ENCODE assay signal across 16 cellular contexts in the genomic region with DNA sequence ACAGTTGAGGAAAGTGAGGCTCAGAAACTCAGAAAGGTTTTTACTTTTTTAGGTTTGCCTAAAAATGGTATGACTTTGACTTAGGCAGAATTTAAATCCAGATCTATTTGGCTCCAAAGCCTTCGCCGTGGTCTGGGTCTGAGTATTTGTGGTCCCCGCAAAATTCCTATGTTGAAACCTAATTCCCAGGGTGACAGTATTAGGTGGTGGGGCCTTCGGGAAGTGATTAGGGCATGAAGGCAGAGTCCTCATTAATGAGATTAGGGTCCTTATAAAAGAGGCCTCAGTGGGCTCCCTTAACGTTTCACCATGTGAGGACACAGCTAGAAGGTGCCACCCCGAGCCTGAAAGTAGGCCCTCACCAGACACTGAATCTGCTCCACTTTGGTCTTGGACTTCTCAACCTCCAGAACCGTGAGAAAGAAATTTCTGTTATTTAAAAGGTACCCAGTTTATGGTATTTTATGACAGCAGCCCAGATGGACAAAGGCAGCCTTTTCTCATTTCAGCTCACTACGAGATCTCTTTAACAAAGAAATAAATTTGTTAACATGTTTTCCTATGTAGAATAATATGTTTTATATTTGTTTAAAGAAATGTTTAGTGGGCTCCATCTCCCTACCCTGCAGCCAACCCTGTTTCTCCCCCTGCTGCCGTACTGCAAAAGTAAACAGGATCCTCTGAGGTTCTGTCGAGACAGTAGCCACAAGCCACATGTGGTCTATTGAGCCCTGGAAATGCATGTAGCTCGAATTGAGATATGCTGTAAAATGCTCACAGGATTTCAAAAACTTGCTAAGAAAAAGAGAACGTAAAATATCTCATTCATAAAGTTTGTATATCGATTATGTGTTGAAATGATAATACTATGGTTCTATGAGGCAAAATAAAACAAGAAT.
DNase-seq lines count a peak whose midpoint lies in the region; ATAC-seq and TF ChIP-seq lines count a peak whose summit lies in the region.
"Had no signal": no experiment of that assay in that cellular context is flagged by ENCODE, and none has a peak within 500 bp of the region (broad histone marks: within the 10 kb centered on the region; RNA-seq: fewer than 3 reads in every experiment).

No MANE protein-coding gene starts in this region.

- BruUV-seq in MCF 10A (replicated peaks; lab: Mats Ljungman, UMichigan) = no TSS peak

- DNase-seq in breast epithelium (ENCODE audit: low spot score in 2 of 2) (no peak), MCF 10A (ENCODE audit: unreplicated experiment) (no peak), SJCRH30 (peak; percentile 68 to 77), immature natural killer cell (peak; percentile 5 to 16 (median 12)), suprapubic skin (ENCODE audit: low spot score in 2 of 2) (no peak), C1 segment of cervical spinal cord (lab: John Stamatoyannopoulos, UW) (no peak), KBM-7 (no peak)
- DNase-seq: activated CD8-positive, alpha-beta memory T cell treated with anti-CD3 and anti-CD28 coated beads, Interleukin-2, amount 50 U/mL, for 48 hours; GOT3; pancreas; Right ventricle myocardium superior; stimulated activated CD4-positive, alpha-beta T cell treated with anti-CD3 and anti-CD28 coated beads, Interleukin-4, amount 100 ng/mL, for 24 hours; stimulated activated naive CD4-positive, alpha-beta T cell had no signal

- TF ChIP-seq POLR2A in breast epithelium (IDR thresholded peaks at IDR 0.05) (no peak), suprapubic skin (IDR thresholded peaks at IDR 0.05) (no peak)

- H3K4me3 ChIP-seq in breast epithelium (no peak overlapping the region), SJCRH30 (peak overlapping the region; percentile 22), suprapubic skin (no peak overlapping the region)
- H3K4me3 ChIP-seq: pancreas had no signal

- no peak for ATAC-seq in HG02588 (IDR thresholded peaks at IDR 0.05; ENCODE audit: unreplicated experiment)

- H3K36me3 Mint-ChIP-seq in MCF 10A (ENCODE audit: insufficient read depth, unreplicated experiment) (no peaks in the 10 kb centered on the region), immature natural killer cell (no peaks in the 10 kb centered on the region)
- H3K36me3 Mint-ChIP-seq: activated naive CD8-positive, alpha-beta T cell; memory B cell had no signal

- intact Hi-C loops in breast epithelium (cut with DNase I; ENCODE audit: low total_unique reads) = no loop called here
- intact Hi-C loops in MCF 10A (cut with micrococcal nuclease) = no loop called here

- H3K36me3 ChIP-seq in breast epithelium = no peaks in the 10 kb centered on the region
- H3K36me3 ChIP-seq in SJCRH30 = no peaks in the 10 kb centered on the region
- no peaks in the 10 kb centered on the region for H3K36me3 ChIP-seq in suprapubic skin
- H3K36me3 ChIP-seq: pancreas had no signal

- H3K4me3 Mint-ChIP-seq in MCF 10A (ENCODE audit: unreplicated experiment) (no peak overlapping the region), immature natural killer cell (peak overlapping the region in 1 of 5 donors; percentile 30)
- H3K4me3 Mint-ChIP-seq: activated naive CD8-positive, alpha-beta T cell; memory B cell had no signal

- POLR2A ChIA-PET in MCF 10A (lab: Yijun Ruan, JAX) = interaction anchor here (0.7 to 0.8 kb wide), 2 partner anchors 53 to 155 kb away, joined by 3 to 5 read pairs; no protein-coding TSS in a partner anchor

- H3K27ac Mint-ChIP-seq in MCF 10A (ENCODE audit: low read depth, unreplicated experiment) (no peak overlapping the region), immature natural killer cell (peak overlapping the region in 1 of 6 donors; percentile 14)
- H3K27ac Mint-ChIP-seq: activated naive CD8-positive, alpha-beta T cell; memory B cell had no signal

- H3K9me3 ChIP-seq in breast epithelium = no peaks in the 10 kb centered on the region
- H3K9me3 ChIP-seq in SJCRH30 (replicated peaks) = no peaks in the 10 kb centered on the region
- H3K9me3 ChIP-seq in suprapubic skin = no peaks in the 10 kb centered on the region
- H3K9me3 ChIP-seq: pancreas had no signal

- H3K4me1 ChIP-seq in breast epithelium = no peaks in the 10 kb centered on the region
- H3K4me1 ChIP-seq in SJCRH30 = peaks cover 60% of the 10 kb centered on the region
- no peaks in the 10 kb centered on the region for H3K4me1 ChIP-seq in suprapubic skin

- no peaks in the 10 kb centered on the region for H3K27me3 ChIP-seq in breast epithelium
- H3K27me3 ChIP-seq in SJCRH30 = no peaks in the 10 kb centered on the region
- H3K27me3 ChIP-seq in suprapubic skin = no peaks in the 10 kb centered on the region
- H3K27me3 ChIP-seq: pancreas had no signal

- in situ Hi-C loops in KBM-7 (cut with MboI; ENCODE audit: low pct_unique_long_range_greater_than_20kb, low sequenced_read_pairs) = no loop called here

- peaks cover 25% of the 10 kb centered on the region for H3K4me1 Mint-ChIP-seq in MCF 10A (ENCODE audit: insufficient read depth, unreplicated experiment)
- H3K4me1 Mint-ChIP-seq in immature natural killer cell = peaks cover 7 to 23% of the 10 kb centered on the region in 2 donors

- H3K9me3 Mint-ChIP-seq in MCF 10A (ENCODE audit: unreplicated experiment) (no peaks in the 10 kb centered on the region), immature natural killer cell (peaks cover 0 to 1% (median 0%) of the 10 kb centered on the region in 6 donors)

- whole genome bisulfite sequencing in suprapubic skin = 83% methylated on average over 13 of the region's 13 CpGs

- H3K27me3 Mint-ChIP-seq in MCF 10A (ENCODE audit: insufficient read depth, unreplicated experiment) = no peaks in the 10 kb centered on the region
- peaks cover 0 to 7% (median 4%) of the 10 kb centered on the region in 3 donors for H3K27me3 Mint-ChIP-seq in immature natural killer cell (ENCODE audit: low read depth in 3 of 3)
- H3K27me3 Mint-ChIP-seq: activated naive CD8-positive, alpha-beta T cell had no signal

- peak overlapping the region; percentile 65 to 78 for H3K27ac ChIP-seq in breast epithelium
- H3K27ac ChIP-seq in SJCRH30 = peak overlapping the region; percentile 82
- H3K27ac ChIP-seq in suprapubic skin = peak overlapping the region; percentile 17

- no peak for TF ChIP-seq EP300 in suprapubic skin (IDR thresholded peaks at IDR 0.05)

- TF ChIP-seq CTCF in breast epithelium (IDR thresholded peaks at IDR 0.05) (no peak), MCF 10A (IDR thresholded peaks at IDR 0.05; ENCODE audit: unreplicated experiment) (no peak), suprapubic skin (IDR thresholded peaks at IDR 0.05) (no peak)

- CTCF ChIA-PET in MCF 10A (lab: Yijun Ruan, JAX) = interaction anchor here (1.0 to 1.6 kb wide), 3 partner anchors 32 to 111 kb away, joined by 3 to 7 read pairs (median 3); no protein-coding TSS in a partner anchor

Comparison
In these comparisons a context has a peak if more than half of its experiments do, and no peak if none do; other contexts are left out.
1. DNase-seq: peak in SJCRH30 (2 of 2) and immature natural killer cell (3 of 3); none in breast epithelium (0 of 2), MCF 10A (single experiment), suprapubic skin (0 of 2), C1 segment of cervical spinal cord (0 of 14) and KBM-7 (single experiment).
2. H3K27ac ChIP-seq: peak in every context shown above with its lines; median percentile 82 in SJCRH30; 72 in breast epithelium; 17 in suprapubic skin.